ENCODE assay signal across 8 cellular contexts in genomic region chr1:113042336-113043143, GRCh38. TPM values are rescaled to one million over a fixed set of nuclear protein-coding genes. Genes with fewer than 3 reads are reported as not detected.
DNase-seq lines count a peak whose midpoint lies in the region; ATAC-seq and TF ChIP-seq lines count a peak whose summit lies in the region.

No MANE protein-coding gene starts in this region.

- peak; percentile 65 for ATAC-seq in GM19397 (IDR thresholded peaks at IDR 0.05; ENCODE audit: unreplicated experiment)
- ATAC-seq in GM18519 (IDR thresholded peaks at IDR 0.05; ENCODE audit: low FRiP score, unreplicated experiment): no peak

- DNase-seq in COR-L47 (lab: John Stamatoyannopoulos, UW) (peak; percentile 35), HuH-7.5 (ENCODE audit: low spot score) (peak; percentile 56), SJSA1 (ENCODE audit: low read depth in 1 of 2, low spot score in 2 of 2) (peak; percentile 80), coronary artery (ENCODE audit: low spot score) (peak; percentile 74), kidney glomerular epithelial cell (lab: John Stamatoyannopoulos, UW) (peak; percentile 77)
- DNase-seq in stimulated activated CD4-positive, alpha-beta T cell treated with anti-CD3 and anti-CD28 coated beads, Interleukin-15, amount 100 ng/mL, for 24 hours: peak; percentile 29

- TF ChIP-seq CTCF in coronary artery (IDR thresholded peaks at IDR 0.05): peak; percentile 37

- H3K36me3 ChIP-seq in SJSA1: no peaks in the 10 kb centered on the region

- H3K27me3 ChIP-seq in SJSA1 (replicated peaks): no peaks in the 10 kb centered on the region

- H3K27ac ChIP-seq in SJSA1: peak overlapping the region; percentile 50
- no peak overlapping the region for H3K27ac ChIP-seq in coronary artery

- H3K9me3 ChIP-seq in SJSA1 (replicated peaks): no peaks in the 10 kb centered on the region

- H3K4me1 ChIP-seq in SJSA1 (replicated peaks): peaks cover 18% of the 10 kb centered on the region

- H3K4me3 ChIP-seq in SJSA1: no peak overlapping the region
- H3K4me3 ChIP-seq in coronary artery: no peak overlapping the region

RNA-seq across cellular contexts. Expression of gene LRIG2, which starts 30.5 kb away (rescaled TPM):
- 7.2 and 17.8 TPM in 2 replicates for total RNA-seq in SJSA1 (2014; rRNA removed; shearing (Covaris generic))

Comparison
In these comparisons a context has a peak if more than half of its experiments do, and no peak if none do; other contexts are left out.
1. DNase-seq: peak in every context shown above with its lines; median percentile 80 in SJSA1; 77 in kidney glomerular epithelial cell; 74 in coronary artery; 56 in HuH-7.5; 35 in COR-L47; 29 in stimulated activated CD4-positive, alpha-beta T cell treated with anti-CD3 and anti-CD28 coated beads, Interleukin-15, amount 100 ng/mL, for 24 hours.